In the genomic region with DNA sequence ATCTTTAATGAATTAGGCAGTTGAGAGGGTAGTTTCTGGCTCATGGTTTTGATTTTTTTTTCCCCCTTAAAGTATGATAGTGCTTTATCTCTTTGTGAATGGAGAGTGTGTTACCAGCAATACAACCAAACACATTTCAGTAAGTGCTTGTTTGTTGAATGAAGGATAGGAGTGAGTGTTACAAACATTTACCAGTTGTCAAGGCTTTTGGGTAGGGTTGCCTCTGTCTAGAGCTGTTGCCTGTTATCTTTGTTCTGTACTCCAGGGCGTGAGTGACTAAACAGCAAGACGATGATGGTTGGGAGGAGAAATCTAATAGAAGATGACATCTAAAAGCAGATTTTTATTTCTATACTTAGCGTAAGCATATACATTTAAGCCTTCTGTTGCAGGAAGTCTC, we compare ENCODE assay signal across 22 cellular contexts.
"Had no signal": no experiment of that assay in that cellular context is flagged by ENCODE, and none has a peak within 500 bp of the region (broad histone marks: within the 10 kb centered on the region; RNA-seq: fewer than 3 reads in every experiment).

No MANE protein-coding gene starts in this region.

- H3K36me3 ChIP-seq: left lung, neutrophil, ovary, right lobe of liver, stomach, suprapubic skin, tibial nerve had no signal

- H3K9me3 ChIP-seq: left lung, neutrophil, ovary, right lobe of liver, stomach, suprapubic skin, tibial nerve had no signal

- H3K27me3 ChIP-seq: left lung, neutrophil, ovary, right lobe of liver, stomach, suprapubic skin, tibial nerve had no signal

- H3K4me1 ChIP-seq: right lobe of liver had no signal

- H3K27ac ChIP-seq: left lung, neutrophil, ovary, right lobe of liver, skin epidermis, stomach, suprapubic skin, tibial nerve had no signal

- DNase-seq: activated CD4-positive, alpha-beta T cell treated with anti-CD3 and anti-CD28 coated beads, Interleukin-2, amount 10 ng/mL, durations not matched to agents 7 days and 5 days; activated CD4-positive, CD25-positive, alpha-beta regulatory T cell treated with anti-CD3 and anti-CD28 coated beads, Interleukin-2, amount 50 U/mL, for 72 hours; activated CD8-positive, alpha-beta memory T cell treated with anti-CD3 and anti-CD28 coated beads, Interleukin-2, amount 10 ng/mL, durations not matched to agents 7 days and 5 days; activated CD8-positive, alpha-beta T cell treated with anti-CD3 and anti-CD28 coated beads for 36 hours; activated gamma-delta T cell; activated naive CD4-positive, alpha-beta T cell treated with anti-CD3 and anti-CD28 coated beads, Interleukin-2, amount 50 U/mL, for 16 hours; activated naive CD8-positive, alpha-beta T cell treated with anti-CD3 and anti-CD28 coated beads, Interleukin-2, amount 50 U/mL, for 24 hours; activated T-cell treated with anti-CD3 and anti-CD28 coated beads for 4 hours; anterior cingulate cortex; left lung; mammary epithelial cell; midbrain; ovary; right lobe of liver; stimulated activated CD4-positive, alpha-beta T cell treated with anti-CD3 and anti-CD28 coated beads, Interleukin-2, amount 100 ng/mL, for 24 hours; stomach had no signal

- H3K4me3 ChIP-seq: coronary artery, left lung, ovary, right lobe of liver, skin epidermis, stomach, suprapubic skin, tibial nerve had no signal

- ATAC-seq: activated CD8-positive, alpha-beta memory T cell treated with anti-CD3 and anti-CD28 coated beads, Interleukin-2, amount 10 ng/mL, durations not matched to agents 7 days and 5 days; activated CD8-positive, alpha-beta T cell treated with anti-CD3 and anti-CD28 coated beads for 36 hours; activated naive CD8-positive, alpha-beta T cell treated with anti-CD3 and anti-CD28 coated beads, Interleukin-2, amount 50 U/mL, for 24 hours; left lung; right lobe of liver; stimulated activated effector memory CD8-positive, alpha-beta T cell treated with anti-CD3 and anti-CD28 coated beads, Interleukin-12 subunit alpha, Interleukin-12 subunit beta, amount 100 ng/mL, for 72 hours had no signal
